8 cellular contexts compared by ENCODE assay signal in genomic region chr1:202539583-202539982, GRCh38.
DNase-seq lines count a peak whose midpoint lies in the region; ATAC-seq and TF ChIP-seq lines count a peak whose summit lies in the region.
"Not testable (repeated sequence)": the region's sequence is repeated elsewhere in the genome, so short reads cannot be mapped to it uniquely, and the experiment has no call there.

No MANE protein-coding gene starts in this region.

- not testable (repeated sequence) for H3K27me3 ChIP-seq in BJ (ENCODE audit: control insufficient read depth, insufficient read depth, low read length); skeletal muscle tissue (ENCODE audit: control insufficient read depth in 3 of 3, insufficient read depth in 3 of 3, low read length in 3 of 3); upper lobe of right lung

- H3K9me3 ChIP-seq in skeletal muscle tissue (ENCODE audit: control insufficient read depth in 3 of 3, low read length in 3 of 3); upper lobe of right lung: not testable (repeated sequence)

- not testable (repeated sequence) for H3K27me3 Mint-ChIP-seq in nephron (ENCODE audit: low read depth)

- not testable (repeated sequence) for TF ChIP-seq CTCF in BJ (IDR thresholded peaks at IDR 0.05; ENCODE audit: insufficient read depth, low read depth, low read length); VCaP (conservative IDR thresholded peaks at IDR 0.05); coronary artery (IDR thresholded peaks at IDR 0.05); fibroblast of pulmonary artery (IDR thresholded peaks at IDR 0.05; ENCODE audit: low read length, missing control alignments); nephron (IDR thresholded peaks at IDR 0.05; ENCODE audit: unreplicated experiment in 3 of 3); upper lobe of right lung (IDR thresholded peaks at IDR 0.05)

- H3K9ac ChIP-seq in skeletal muscle tissue (ENCODE audit: low read depth in 1 of 3, low read length in 3 of 3) = peak overlapping the region; percentile 13 to 70 (median 63)

- H3K9me3 Mint-ChIP-seq in nephron = not testable (repeated sequence)

- peak overlapping the region; percentile 38 for H3K27ac ChIP-seq in VCaP
- H3K27ac ChIP-seq in coronary artery = peak overlapping the region; percentile 88 to 95
- peak overlapping the region; percentile 75 for H3K27ac ChIP-seq in skeletal muscle tissue (ENCODE audit: low read depth, low read length)
- H3K27ac ChIP-seq in upper lobe of right lung = peak overlapping the region; percentile 63

- peaks cover 42% of the 10 kb centered on the region for H3K4me1 Mint-ChIP-seq in nephron

- CTCF ChIA-PET in BJ (lab: Yijun Ruan, JAX) = not testable (repeated sequence)

- H3K4me3 Mint-ChIP-seq in nephron = peak overlapping the region; percentile 79 to 92 (median 85)

- H3K36me3 ChIP-seq in BJ (ENCODE audit: control insufficient read depth, insufficient read depth, low read length); skeletal muscle tissue (ENCODE audit: control insufficient read depth in 3 of 3, insufficient read depth in 3 of 3, low read length in 3 of 3); upper lobe of right lung: not testable (repeated sequence)

- H3K4me3 ChIP-seq in BJ (ENCODE audit: low read depth, low read length) = peak overlapping the region; percentile 24
- H3K4me3 ChIP-seq in coronary artery = peak overlapping the region; percentile 83
- H3K4me3 ChIP-seq in fibroblast of pulmonary artery (replicated peaks; ENCODE audit: low read depth, low read length) = peak overlapping the region; percentile 39
- peak overlapping the region; percentile 45 to 73 (median 53) for H3K4me3 ChIP-seq in skeletal muscle tissue (ENCODE audit: low read length in 3 of 3)
- H3K4me3 ChIP-seq in upper lobe of right lung = peak overlapping the region; percentile 45

- DNase-seq in BJ (ENCODE audit: low read depth); coronary artery (ENCODE audit: low spot score); fibroblast of pulmonary artery (ENCODE audit: low read depth); upper lobe of right lung: not testable (repeated sequence)
- DNase-seq in left colon = peak in 1 of 2 donors; percentile 24

- H3K36me3 Mint-ChIP-seq in nephron (ENCODE audit: low read depth) = not testable (repeated sequence)

- POLR2A ChIA-PET in BJ (lab: Charles Lee) = interaction anchor here (0.6 to 0.8 kb wide), 2 partner anchors 15 to 37 kb away, joined by 3 to 8 read pairs; no protein-coding TSS in a partner anchor

- ATAC-seq in left colon = peak; percentile 84
- not testable (repeated sequence) for ATAC-seq in upper lobe of right lung

- peaks cover 12 to 18% (median 17%) of the 10 kb centered on the region in 3 donors for H3K4me1 ChIP-seq in skeletal muscle tissue (ENCODE audit: control insufficient read depth in 3 of 3, insufficient read depth in 3 of 3, low read length in 3 of 3)
- peaks cover 13% of the 10 kb centered on the region for H3K4me1 ChIP-seq in upper lobe of right lung

- peak overlapping the region; percentile 95 to 98 (median 97) for H3K27ac Mint-ChIP-seq in nephron

- intact Hi-C loops in left colon (cut with DNase I, micrococcal nuclease); upper lobe of right lung (cut with DNase I): not testable (repeated sequence)

Comparison
In these comparisons a context has a peak if more than half of its experiments do, and no peak if none do; other contexts are left out.
1. H3K4me3 ChIP-seq: peak in every context shown above with its lines; median percentile 83 in coronary artery; 53 in skeletal muscle tissue; 45 in upper lobe of right lung; 39 in fibroblast of pulmonary artery; 24 in BJ.
2. H3K27ac ChIP-seq: peak in every context shown above with its lines; median percentile 92 in coronary artery; 75 in skeletal muscle tissue; 63 in upper lobe of right lung; 38 in VCaP.